1 cellular context compared by ENCODE assay signal in the genomic region with DNA sequence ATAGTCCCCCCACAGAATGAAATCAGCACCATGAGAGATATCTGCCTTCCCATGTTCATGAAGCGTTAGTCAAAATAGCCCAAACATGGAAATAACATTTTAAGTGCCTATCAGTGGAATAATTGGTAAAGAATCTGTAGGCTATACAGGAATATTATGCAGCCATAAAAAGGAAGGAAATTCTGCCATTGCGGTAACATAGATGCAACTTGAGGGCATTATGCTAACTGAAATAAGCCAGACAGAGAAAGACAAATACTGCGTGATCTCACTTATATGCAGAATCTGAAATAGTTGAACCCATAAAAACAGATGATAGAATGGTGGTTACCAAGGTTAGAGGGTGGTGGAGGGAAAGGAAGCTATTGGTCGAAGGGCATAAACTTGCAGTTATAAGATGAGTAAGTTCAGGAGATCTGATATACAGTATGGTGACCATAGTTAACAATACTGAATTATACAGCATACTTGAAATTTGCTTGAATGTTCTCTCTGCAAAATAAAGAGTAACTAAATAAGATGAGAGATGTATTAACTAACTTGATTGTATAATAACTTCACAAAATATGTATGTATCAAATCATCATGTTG.
TF ChIP-seq lines count a peak whose summit lies in the region.

No MANE protein-coding gene starts in this region.

TF ChIP-seq in K562, 482 proteins besides CTCF, POLR2A, EP300 and RAD21:
- TF ChIP-seq RBM22 (IDR thresholded peaks at IDR 0.05; ENCODE audit: low read depth, low read length, poor library complexity, severe bottlenecking) (no peak), ZNF512 (tag; IDR thresholded peaks at IDR 0.05) (no peak), MYNN (IDR thresholded peaks at IDR 0.05) (no peak), MYNN (CRISPR knock-in tag; IDR thresholded peaks at IDR 0.05) (no peak), PKNOX1 (IDR thresholded peaks at IDR 0.05) (no peak), ZBTB26 (CRISPR knock-in tag; IDR thresholded peaks at IDR 0.05) (no peak), ZNF146 (CRISPR knock-in tag; IDR thresholded peaks at IDR 0.05; ENCODE audit: unreplicated experiment) (peak; percentile 54), ZC3H4 (CRISPR knock-in tag; IDR thresholded peaks at IDR 0.05; ENCODE audit: borderline replicate concordance) (no peak), CCNT2 (IDR thresholded peaks at IDR 0.05; ENCODE audit: borderline replicate concordance, extremely low read depth, insufficient read length, low read depth, low read length) (no peak), NR4A1 (CRISPR knock-in tag; IDR thresholded peaks at IDR 0.05) (no peak), NR4A1 (tag; IDR thresholded peaks at IDR 0.05) (no peak), RBM25 (IDR thresholded peaks at IDR 0.05; ENCODE audit: low read depth, low read length, severe bottlenecking) (peak; percentile 11), ZNF232 (CRISPR knock-in tag; IDR thresholded peaks at IDR 0.05) (no peak), U2AF1 (optimal IDR thresholded peaks at IDR 0.05; ENCODE audit: low read depth, low read length) (no peak)
TF ChIP-seq in K562: peak in this region for 2.
